Comparison of ENCODE assay signal across 8 cellular contexts in the genomic region with DNA sequence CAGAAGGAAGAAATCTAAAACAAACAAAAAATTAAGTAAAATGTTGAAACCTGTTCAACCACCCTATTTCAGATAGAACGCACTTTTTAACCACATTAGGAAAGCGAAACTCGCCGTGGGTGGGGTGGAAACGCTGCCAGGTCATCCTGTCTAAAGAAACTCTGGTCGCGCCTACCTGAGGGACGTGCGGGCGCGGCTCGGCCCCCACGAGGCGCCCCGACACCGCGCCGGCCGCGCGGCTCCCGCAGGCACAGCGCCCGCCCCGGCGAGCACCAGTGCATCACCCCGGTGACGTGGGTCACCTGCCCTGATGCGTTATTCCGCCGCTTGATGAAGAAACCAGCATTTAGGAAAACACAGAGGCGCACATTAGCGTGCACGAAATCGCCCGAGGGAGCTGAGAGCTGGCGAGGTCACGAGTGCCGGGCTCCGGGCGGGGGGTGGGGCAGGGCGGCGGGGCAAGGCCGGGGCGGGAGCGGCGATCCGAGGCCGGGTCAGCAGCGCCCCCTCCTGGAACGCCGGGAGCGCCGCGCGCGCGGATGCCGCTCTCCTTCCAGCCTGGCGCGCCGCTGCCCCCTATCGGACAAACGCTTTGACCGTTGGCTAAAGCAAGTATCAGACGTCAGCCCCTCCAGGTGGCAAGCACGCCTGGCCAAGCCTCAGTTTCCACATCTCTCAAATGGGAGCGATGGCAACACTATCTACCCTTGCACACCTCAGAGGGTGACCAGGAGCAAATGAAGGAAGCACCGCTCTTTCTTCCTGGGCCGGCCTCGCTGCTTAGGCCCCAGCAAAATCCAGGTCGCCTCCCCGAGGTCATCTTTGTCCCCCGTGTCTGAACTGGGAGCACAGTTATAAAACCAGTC. TPM values are rescaled to one million over a fixed set of nuclear protein-coding genes. Genes with fewer than 3 reads are reported as not detected.
A peak's percentile ranks its signal among the peaks of the same experiment; 100 is the strongest.
DNase-seq lines count a peak whose midpoint lies in the region; ATAC-seq and TF ChIP-seq lines count a peak whose summit lies in the region.

No MANE protein-coding gene starts in this region.

- peaks cover 5% of the 10 kb centered on the region for H3K36me3 Mint-ChIP-seq in activated naive CD8-positive, alpha-beta T cell treated with anti-CD3 and anti-CD28 coated beads, Interleukin-2, amount 10 ng/mL, durations not matched to agents 7 days and 5 days

- peak; percentile 90 for ATAC-seq in activated naive CD8-positive, alpha-beta T cell treated with anti-CD3 and anti-CD28 coated beads, Interleukin-2, amount 10 ng/mL, durations not matched to agents 7 days and 5 days (ENCODE audit: low read depth)
- ATAC-seq in Right ventricle myocardium superior (ENCODE audit: poor library complexity): peak; percentile 99

- H3K4me2 ChIP-seq in parathyroid adenoma (ENCODE audit: low read length): peak overlapping the region; percentile 69

- H3K27ac ChIP-seq in parathyroid adenoma (no peak overlapping the region), tibial artery (peak overlapping the region; percentile 40 to 65)

- TF ChIP-seq CTCF in HFF-Myc (IDR thresholded peaks at IDR 0.05; ENCODE audit: low read depth, low read length, missing control alignments) (peak; percentile 97), parathyroid adenoma (IDR thresholded peaks at IDR 0.05) (peak; percentile 87), tibial artery (IDR thresholded peaks at IDR 0.05) (peak; percentile 98 to 100)

- DNase-seq in GM03348 (ENCODE audit: low spot score) (peak; percentile 98), HFF-Myc (ENCODE audit: extremely low read depth, low read depth) (peak; percentile 39), NCI-H1092 (lab: John Stamatoyannopoulos, UW) (peak; percentile 92), SKM-1 treated with dmso at 0.1 percent for 144 hours (lab: John Stamatoyannopoulos, UW; ENCODE audit: unreplicated experiment) (peak; percentile 86), Right ventricle myocardium superior (peak; percentile 98), tibial artery (peak; percentile 93 to 95)
- peak; percentile 99 for DNase-seq in activated naive CD8-positive, alpha-beta T cell treated with anti-CD3 and anti-CD28 coated beads, Interleukin-2, amount 10 ng/mL, durations not matched to agents 7 days and 5 days

- H3K27me3 ChIP-seq in parathyroid adenoma (ENCODE audit: control insufficient read depth, insufficient read depth, low read length): no peaks in the 10 kb centered on the region
- no peaks in the 10 kb centered on the region for H3K27me3 ChIP-seq in tibial artery

- no peaks in the 10 kb centered on the region for H3K9me3 Mint-ChIP-seq in activated naive CD8-positive, alpha-beta T cell treated with anti-CD3 and anti-CD28 coated beads, Interleukin-2, amount 10 ng/mL, durations not matched to agents 7 days and 5 days

- H2AFZ ChIP-seq in parathyroid adenoma: peak overlapping the region; percentile 62

- POLR2A ChIA-PET in activated naive CD8-positive, alpha-beta T cell treated with anti-CD3 and anti-CD28 coated beads, Interleukin-2, amount 10 ng/mL, durations not matched to agents 7 days and 5 days (lab: Charles Lee): interaction anchor here (0.6 to 4.1 kb wide), 12 partner anchors 15 to 743 kb away, joined by 3 to 20 read pairs (median 4); partner anchors contain the start of genes CCDC85B, KAT5 and SNX32

- H3K9me3 ChIP-seq in parathyroid adenoma (ENCODE audit: control insufficient read depth, low read length) (no peaks in the 10 kb centered on the region), tibial artery (no peaks in the 10 kb centered on the region)

- intact Hi-C loops in Right ventricle myocardium superior (cut with DNase I): loop anchor here (5.0 to 10.0 kb wide), 3 partner anchors 36 to 193 kb away; partner anchors contain the start of genes AP5B1 and KAT5
- intact Hi-C loops in tibial artery (cut with DNase I; ENCODE audit: low total_unique reads): loop anchor here (2.0 to 5.0 kb wide), 4 partner anchors 36 to 201 kb away; partner anchors contain the start of genes AP5B1 and PCNX3

- H3K4me1 ChIP-seq in parathyroid adenoma (peaks cover 5% of the 10 kb centered on the region), tibial artery (peaks cover 0 to 10% (median 0%) of the 10 kb centered on the region in 4 donors)

- H3K4me3 Mint-ChIP-seq in activated naive CD8-positive, alpha-beta T cell treated with anti-CD3 and anti-CD28 coated beads, Interleukin-2, amount 10 ng/mL, durations not matched to agents 7 days and 5 days: peak overlapping the region; percentile 89

- H3K4me1 Mint-ChIP-seq in activated naive CD8-positive, alpha-beta T cell treated with anti-CD3 and anti-CD28 coated beads, Interleukin-2, amount 10 ng/mL, durations not matched to agents 7 days and 5 days: peaks cover 12% of the 10 kb centered on the region

- H3K79me2 ChIP-seq in parathyroid adenoma: no peaks in the 10 kb centered on the region

- H3K36me3 ChIP-seq in parathyroid adenoma (ENCODE audit: control insufficient read depth, insufficient read depth, low read length) (no peaks in the 10 kb centered on the region), tibial artery (no peaks in the 10 kb centered on the region)

- peak overlapping the region; percentile 83 for H3K27ac Mint-ChIP-seq in activated naive CD8-positive, alpha-beta T cell treated with anti-CD3 and anti-CD28 coated beads, Interleukin-2, amount 10 ng/mL, durations not matched to agents 7 days and 5 days

- peaks cover 3% of the 10 kb centered on the region for H3K27me3 Mint-ChIP-seq in activated naive CD8-positive, alpha-beta T cell treated with anti-CD3 and anti-CD28 coated beads, Interleukin-2, amount 10 ng/mL, durations not matched to agents 7 days and 5 days

- no peak overlapping the region for H3K9ac ChIP-seq in parathyroid adenoma

- H3K4me3 ChIP-seq in HFF-Myc (replicated peaks; ENCODE audit: low read depth, low read length) (peak overlapping the region; percentile 45), parathyroid adenoma (ENCODE audit: low read depth, low read length) (peak overlapping the region; percentile 61), tibial artery (peak overlapping the region; percentile 55 to 67)

RNA-seq across cellular contexts. Expression of gene SNX32, which starts 15.7 kb away (rescaled TPM):
- total RNA-seq in activated naive CD8-positive, alpha-beta T cell treated with anti-CD3 and anti-CD28 coated beads, Interleukin-2, amount 10 ng/mL, durations not matched to agents 7 days and 5 days: 1 to 10 TPM; 2.6 to 3.6 TPM
- not detected for total RNA-seq in Right ventricle myocardium superior

RNA-seq across cellular contexts. Expression of gene OVOL1, which starts 31.2 kb away (rescaled TPM):
- under 1 TPM; 0.14 to 0.17 TPM for total RNA-seq in activated naive CD8-positive, alpha-beta T cell treated with anti-CD3 and anti-CD28 coated beads, Interleukin-2, amount 10 ng/mL, durations not matched to agents 7 days and 5 days
- not detected for total RNA-seq in Right ventricle myocardium superior

RNA-seq across cellular contexts. Expression of gene AP5B1, which starts 37.3 kb away (rescaled TPM):
- 10 to 100 TPM; 27.9 to 29.0 TPM for total RNA-seq in activated naive CD8-positive, alpha-beta T cell treated with anti-CD3 and anti-CD28 coated beads, Interleukin-2, amount 10 ng/mL, durations not matched to agents 7 days and 5 days
- 6.5 TPM for total RNA-seq in Right ventricle myocardium superior

RNA-seq across cellular contexts. Expression of gene CFL1, which starts 39.9 kb away (rescaled TPM):
- total RNA-seq in activated naive CD8-positive, alpha-beta T cell treated with anti-CD3 and anti-CD28 coated beads, Interleukin-2, amount 10 ng/mL, durations not matched to agents 7 days and 5 days: 1,000 to 10,000 TPM; 1,357 to 1,424 TPM
- total RNA-seq in Right ventricle myocardium superior: 288 TPM

RNA-seq across cellular contexts. Expression of gene MUS81, which starts 42.2 kb away (rescaled TPM):
- 100 to 1,000 TPM; 102 to 110 TPM for total RNA-seq in activated naive CD8-positive, alpha-beta T cell treated with anti-CD3 and anti-CD28 coated beads, Interleukin-2, amount 10 ng/mL, durations not matched to agents 7 days and 5 days
- total RNA-seq in Right ventricle myocardium superior: 30.7 TPM

Comparison
In these comparisons a context has a peak if more than half of its experiments do, and no peak if none do; other contexts are left out.
1. DNase-seq: peak in every context shown above with its lines; median percentile 99 in activated naive CD8-positive, alpha-beta T cell treated with anti-CD3 and anti-CD28 coated beads, Interleukin-2, amount 10 ng/mL, durations not matched to agents 7 days and 5 days; 98 in GM03348; 98 in Right ventricle myocardium superior; 94 in tibial artery; 92 in NCI-H1092; 86 in SKM-1 treated with dmso at 0.1 percent for 144 hours; 39 in HFF-Myc.